Comparison of ENCODE assay signal across 8 cellular contexts in genomic region chr14:70186826-70187483, GRCh38. TPM values are rescaled to one million over a fixed set of nuclear protein-coding genes. Genes with fewer than 3 reads are reported as not detected.
DNase-seq lines count a peak whose midpoint lies in the region; ATAC-seq, FAIRE-seq and TF ChIP-seq lines count a peak whose summit lies in the region.
"Had no signal": no experiment of that assay in that cellular context is flagged by ENCODE, and none has a peak within 500 bp of the region (broad histone marks: within the 10 kb centered on the region; RNA-seq: fewer than 3 reads in every experiment).

No MANE protein-coding gene starts in this region.

- no peak for ATAC-seq in HG02798 (IDR thresholded peaks at IDR 0.05; ENCODE audit: poor library complexity, unreplicated experiment)

- no peak overlapping the region for H3K27ac Mint-ChIP-seq in neural progenitor cell

- peak overlapping the region; percentile 93 to 100 for H3K4me2 ChIP-seq in H1 (ENCODE audit: insufficient read depth in 1 of 2, low read depth in 2 of 2, low read length in 2 of 2)
- H3K4me2 ChIP-seq in neural progenitor cell: peak overlapping the region; percentile 100

- H4K5ac ChIP-seq in H1 (ENCODE audit: insufficient read length, low read depth, low read length): peak overlapping the region; percentile 40

- H3K9me3 Mint-ChIP-seq in neural progenitor cell: no peaks in the 10 kb centered on the region

- TF ChIP-seq EP300 in H1 (IDR thresholded peaks at IDR 0.05; ENCODE audit: borderline replicate concordance in 1 of 2, low read depth in 2 of 2, low read length in 2 of 2): no peak

- peak overlapping the region; percentile 89; the same call in 1 of the 2 replicates for H2AFZ ChIP-seq in H1 (ENCODE audit: low read length)
- H2AFZ ChIP-seq in neural progenitor cell (replicated peaks): peak overlapping the region; percentile 87

- POLR2A ChIA-PET in H1 (lab: Charles Lee; ENCODE audit: partially characterized antibody): interaction anchor here (0.6 to 1.3 kb wide), 4 partner anchors 68 to 104 kb away, joined by 3 to 4 read pairs (median 4); no protein-coding TSS in a partner anchor

- no peak overlapping the region for H4K8ac ChIP-seq in H1 (ENCODE audit: extremely low read depth, insufficient read depth, low read length)

- peak overlapping the region; percentile 94 for H3K4me3 Mint-ChIP-seq in neural progenitor cell

- no peak overlapping the region for H3K56ac ChIP-seq in H1 (replicated peaks; ENCODE audit: insufficient read length, low read depth, low read length)

- H3K79me2 ChIP-seq in H1 (ENCODE audit: control insufficient read depth in 1 of 2, insufficient read depth in 2 of 2, low read length in 2 of 2) (no peaks in the 10 kb centered on the region), neural progenitor cell (ENCODE audit: low read depth) (no peaks in the 10 kb centered on the region)

- WGBS in H1 (ENCODE audit: extremely low coverage in 1 of 2, insufficient coverage in 1 of 2, insufficient read length in 1 of 2, insufficient replicate concordance in 2 of 2, low coverage in 1 of 2, low lambda C conversion rate in 2 of 2, missing lambda C conversion rate in 1 of 2), 2 experiments: 18% methylated on average over 27 of the region's 29 CpGs; no CpG with 5 or more reads in 1 of the 2 experiments

- H4K20me1 ChIP-seq in H1 (replicated peaks in 1 of 2; ENCODE audit: control insufficient read depth in 1 of 2, insufficient read depth in 2 of 2, low read length in 2 of 2) (no peaks in the 10 kb centered on the region), neural progenitor cell (ENCODE audit: low read depth) (no peaks in the 10 kb centered on the region)

- no peak overlapping the region for H3K9ac ChIP-seq in H1 (replicated peaks in 1 of 4; ENCODE audit: extremely low read depth in 1 of 4, low read depth in 3 of 4, low read length in 3 of 4)
- H3K9ac ChIP-seq in neural progenitor cell: no peak overlapping the region

- DNase-seq in NCI-H524 (lab: John Stamatoyannopoulos, UW) (peak; percentile 93 to 98), H1 (ENCODE audit: low read depth in 1 of 2, low spot score in 2 of 2) (peak in 1 of 2 experiments; percentile 62), neural progenitor cell (ENCODE audit: low spot score) (peak; percentile 49), NCI-H1436 (lab: John Stamatoyannopoulos, UW) (no peak), NCI-H2107 treated with DMSO at 0.1 percent for 48 hours (lab: John Stamatoyannopoulos, UW; ENCODE audit: unreplicated experiment) (no peak)

- no peaks in the 10 kb centered on the region for H3K36me3 Mint-ChIP-seq in neural progenitor cell

- H3K79me1 ChIP-seq in H1 (ENCODE audit: low read depth, low read length): no peaks in the 10 kb centered on the region

- H3K23ac ChIP-seq in H1 (ENCODE audit: insufficient read length): no peak overlapping the region

- no peak for FAIRE-seq in H1 (lab: Jason Lieb, UNC)
- FAIRE-seq: TTC549 had no signal

- peak overlapping the region; percentile 71; the same call in 1 of the 2 replicates for H3K18ac ChIP-seq in H1 (ENCODE audit: extremely low read depth, low read length)

- no peak overlapping the region for H3K14ac ChIP-seq in H1 (ENCODE audit: insufficient read length)

- H3K27ac ChIP-seq in H1 (ENCODE audit: low read depth, low read length) (no peak overlapping the region), neural progenitor cell (no peak overlapping the region)

- TF ChIP-seq POLR2A in GM18526 (IDR thresholded peaks at IDR 0.05; ENCODE audit: extremely low read depth, insufficient read length) (peak; percentile 21), H1 (IDR thresholded peaks at IDR 0.05; ENCODE audit: control extremely low read depth in 1 of 2, low read depth in 2 of 2, low read length in 2 of 2) (no peak)

- peak overlapping the region; percentile 44 for H3K4ac ChIP-seq in H1 (replicated peaks; ENCODE audit: insufficient read length, low read depth, low read length)

- peaks cover 19 to 43% (median 39%) of the 10 kb centered on the region in 4 experiments for H3K27me3 ChIP-seq in H1 (replicated peaks in 1 of 4; ENCODE audit: control insufficient read depth in 3 of 4, extremely low read depth in 1 of 4, insufficient read depth in 3 of 4, low read length in 3 of 4)
- H3K27me3 ChIP-seq in neural progenitor cell: peaks cover 88% of the 10 kb centered on the region

- peaks cover 20% of the 10 kb centered on the region for H3K27me3 Mint-ChIP-seq in neural progenitor cell (ENCODE audit: insufficient read depth, low read depth)

- H3K36me3 ChIP-seq in H1 (ENCODE audit: control insufficient read depth in 2 of 4, insufficient read depth in 4 of 4, low read length in 3 of 4): no peaks in the 10 kb centered on the region
- H3K36me3 ChIP-seq in neural progenitor cell: no peaks in the 10 kb centered on the region

- no peak overlapping the region for H2BK15ac ChIP-seq in H1 (ENCODE audit: low read length)

- no peak for TF ChIP-seq RAD21 in H1 (IDR thresholded peaks at IDR 0.05 in 1 of 2, conservative IDR thresholded peaks at IDR 0.05 in 1 of 2; ENCODE audit: low read depth in 2 of 2, low read length in 2 of 2)

- no peak overlapping the region for H2AK5ac ChIP-seq in H1 (ENCODE audit: low read depth, low read length)

- 0 out of 2 replicates have a peak overlapping the region, but pooled peaks have one; percentile 72 for H2BK20ac ChIP-seq in H1 (ENCODE audit: low read length)

- CTCF ChIA-PET in H1 (lab: Charles Lee; ENCODE audit: partially characterized antibody): interaction anchor here (0.7 to 1.5 kb wide), 4 partner anchors 12 to 165 kb away, joined by 3 to 5 read pairs (median 4); no protein-coding TSS in a partner anchor

- H2BK5ac ChIP-seq in H1 (ENCODE audit: low read depth, low read length): peak overlapping the region; percentile 20; the same call in 1 of the 2 replicates

- H3K4me3 ChIP-seq in H1 (ENCODE audit: extremely low read depth in 1 of 4, insufficient read depth in 2 of 4, low read depth in 3 of 4, low read length in 4 of 4) (peak overlapping the region; percentile 64 to 86 (median 76)), neural progenitor cell (peak overlapping the region; percentile 76)

- 0 out of 2 replicates have a peak overlapping the region, but pooled peaks have one; percentile 19 for H2BK12ac ChIP-seq in H1 (ENCODE audit: low read depth, low read length)

- peaks cover 2 to 22% (median 7%) of the 10 kb centered on the region in 4 experiments; a peak in 6 of 7 replicates for H3K4me1 ChIP-seq in H1 (replicated peaks in 1 of 4; ENCODE audit: control insufficient read depth in 3 of 4, insufficient read depth in 4 of 4, low read length in 3 of 4)
- H3K4me1 ChIP-seq in neural progenitor cell: peaks cover 22% of the 10 kb centered on the region

- no peak overlapping the region for H4K91ac ChIP-seq in H1 (replicated peaks; ENCODE audit: insufficient read length, low read length)

- peaks cover 22% of the 10 kb centered on the region for H3K4me1 Mint-ChIP-seq in neural progenitor cell

- peaks cover 16% of the 10 kb centered on the region for H3F3A ChIP-seq in neural progenitor cell (ENCODE audit: low read depth)

- H2BK120ac ChIP-seq in H1 (replicated peaks; ENCODE audit: low read depth, low read length): peak overlapping the region; percentile 57

- H3K23me2 ChIP-seq in H1 (ENCODE audit: low read depth, low read length): peaks cover 22% of the 10 kb centered on the region

- TF ChIP-seq CTCF in H1 (IDR thresholded peaks at IDR 0.05; ENCODE audit: control extremely low read depth in 1 of 3, insufficient read depth in 1 of 3, low read depth in 1 of 3, low read length in 3 of 3) (no peak), neural progenitor cell (IDR thresholded peaks at IDR 0.05) (no peak)

- no peaks in the 10 kb centered on the region for H3K9me3 ChIP-seq in H1 (ENCODE audit: insufficient read depth in 2 of 2, low read depth in 1 of 2, low read length in 1 of 2)
- no peaks in the 10 kb centered on the region for H3K9me3 ChIP-seq in neural progenitor cell (ENCODE audit: low read depth)

TF ChIP-seq in H1, 55 proteins besides CTCF, POLR2A, EP300 and RAD21:
- TF ChIP-seq ASH2L (IDR thresholded peaks at IDR 0.05; ENCODE audit: low read length) (peak; percentile 54), TCF12 (IDR thresholded peaks at IDR 0.05; ENCODE audit: low read depth, low read length) (no peak), SIRT6 (IDR thresholded peaks at IDR 0.05; ENCODE audit: low read length) (no peak), SIN3A (conservative IDR thresholded peaks at IDR 0.05 in 1 of 2, IDR thresholded peaks at IDR 0.05 in 1 of 2; ENCODE audit: low read depth in 1 of 2, low read length in 2 of 2) (no peak)

RNA-seq across cellular contexts. Expression of gene SLC8A3, which starts 1.8 kb away (rescaled TPM):
- total RNA-seq in H1 (2021; fragmentation: NEBNext Ultra II Directional; extraction: Animal tissue kit (Norgen Biotek cat#: 25700)): 1.0 and 1.1 TPM in 2 replicates
- polyA plus RNA-seq in H1 (2011; rRNA removed): 0.33 and 0.38 TPM in 2 replicates
- polyA plus RNA-seq in H1 (2011; cell fraction: cytosol; rRNA removed): 0.57 TPM
- polyA plus RNA-seq in H1 (2011; cell fraction: nucleus; rRNA removed): 0.66 TPM
- polyA plus RNA-seq in H1 (2012, experiment 1 of 2): 0.50 to 0.72 TPM (median 0.60 TPM) in 4 replicates
- 0.20 TPM for polyA plus RNA-seq in H1 (2012, experiment 2 of 2)
- 1.8 TPM for polyA plus RNA-seq in H1 (2013, experiment 1 of 2)
- 1.7 TPM for polyA plus RNA-seq in H1 (2013, experiment 2 of 2)
- polyA minus RNA-seq in H1 (2011; rRNA and poly(A)+ RNA removed): 2.3 and 2.7 TPM in 2 replicates
- polyA minus RNA-seq in H1 (2011; cell fraction: cytosol; rRNA and poly(A)+ RNA removed): 1.3 TPM
- 2.5 TPM for polyA minus RNA-seq in H1 (2011; cell fraction: nucleus; rRNA and poly(A)+ RNA removed)
- 0.24 and 0.71 TPM in 2 replicates for total RNA-seq in neural progenitor cell (ENCODE audit: low replicate concordance)

Comparison
In these comparisons a context has a peak if more than half of its experiments do, and no peak if none do; other contexts are left out.
1. DNase-seq: peak in NCI-H524 (2 of 2) and neural progenitor cell (single experiment); none in NCI-H1436 (single experiment) and NCI-H2107 treated with DMSO at 0.1 percent for 48 hours (single experiment).